15 cellular contexts compared by ENCODE assay signal in the genomic region with DNA sequence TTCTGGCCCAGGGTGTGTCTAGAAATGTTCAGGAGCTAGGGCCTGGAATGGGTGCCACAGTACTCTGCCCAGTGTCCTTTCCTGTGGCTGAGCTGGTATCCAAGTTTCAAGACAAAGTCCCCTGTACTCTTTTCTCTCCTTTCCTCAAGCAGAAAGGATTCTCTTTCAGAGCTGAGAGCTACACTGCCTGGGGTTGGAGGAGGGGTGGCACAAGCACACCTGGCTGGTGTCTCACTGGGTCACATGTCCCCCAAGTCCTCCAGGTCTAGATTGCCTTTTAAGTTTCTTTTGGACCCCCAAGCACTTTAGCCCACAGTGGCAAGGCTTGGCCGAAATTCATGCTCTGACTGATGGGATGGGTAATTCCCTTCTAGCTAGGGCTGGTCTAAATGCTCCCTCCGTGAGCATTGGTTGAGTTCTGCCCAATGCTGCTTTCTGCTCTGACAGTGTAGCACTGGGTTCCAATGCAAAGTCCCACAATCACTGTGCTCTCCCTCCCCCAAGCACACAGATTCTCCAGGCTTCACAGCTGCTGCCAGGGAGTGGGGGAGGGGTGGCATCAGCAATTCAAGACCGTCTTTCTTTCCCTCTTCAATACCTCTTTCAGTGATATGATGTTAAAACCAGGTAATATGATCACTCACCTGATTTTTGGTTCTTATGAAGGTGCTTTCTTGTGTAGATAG. TPM values are rescaled to one million over a fixed set of nuclear protein-coding genes. Genes with fewer than 3 reads are reported as not detected.
DNase-seq lines count a peak whose midpoint lies in the region; ATAC-seq and TF ChIP-seq lines count a peak whose summit lies in the region.
"Had no signal": no experiment of that assay in that cellular context is flagged by ENCODE, and none has a peak within 500 bp of the region (broad histone marks: within the 10 kb centered on the region; RNA-seq: fewer than 3 reads in every experiment).

No MANE protein-coding gene starts in this region.

- no peaks in the 10 kb centered on the region for H3K9me2 ChIP-seq in GM23338 (ENCODE audit: insufficient read depth)

- no peak overlapping the region for H2AFZ ChIP-seq in GM23338

- POLR2A ChIA-PET in CD4-positive, alpha-beta memory T cell (lab: Charles Lee; ENCODE audit: partially characterized antibody), result no interaction called here

- peaks cover 23% of the 10 kb centered on the region for H3K4me1 Mint-ChIP-seq in GM23338
- no peaks in the 10 kb centered on the region for H3K4me1 Mint-ChIP-seq in CD4-positive, alpha-beta memory T cell
- H3K4me1 Mint-ChIP-seq: B cell; CD4-positive, CD25-positive, alpha-beta regulatory T cell had no signal

- no peak for TF ChIP-seq CTCF in GM23338 (conservative IDR thresholded peaks at IDR 0.05; ENCODE audit: low read depth in 2 of 2)

- ATAC-seq in GM23338, result peak; percentile 91
- no peak for ATAC-seq in GM18519 (IDR thresholded peaks at IDR 0.05; ENCODE audit: low FRiP score, unreplicated experiment)
- ATAC-seq in GM19324 (IDR thresholded peaks at IDR 0.05; ENCODE audit: low FRiP score, unreplicated experiment), result no peak
- ATAC-seq: Panc1 had no signal

- H3K27me3 Mint-ChIP-seq in GM23338 (ENCODE audit: insufficient read depth, low read depth, poor library complexity), result no peaks in the 10 kb centered on the region
- H3K27me3 Mint-ChIP-seq in CD4-positive, alpha-beta memory T cell, result no peaks in the 10 kb centered on the region
- H3K27me3 Mint-ChIP-seq: B cell; CD4-positive, CD25-positive, alpha-beta regulatory T cell had no signal

- H3K27ac Mint-ChIP-seq in GM23338, result peak overlapping the region; percentile 84; the same call in 1 of the 2 replicates
- no peak overlapping the region for H3K27ac Mint-ChIP-seq in CD4-positive, alpha-beta memory T cell
- H3K27ac Mint-ChIP-seq: B cell; CD4-positive, CD25-positive, alpha-beta regulatory T cell had no signal

- H3K4me1 ChIP-seq in GM23338 (ENCODE audit: insufficient read depth), result peaks cover 20% of the 10 kb centered on the region
- no peaks in the 10 kb centered on the region for H3K4me1 ChIP-seq in CD4-positive, alpha-beta memory T cell (ENCODE audit: insufficient read depth, low read length)

- no peak overlapping the region for H3K27ac ChIP-seq in GM23338 (ENCODE audit: low read depth)
- H3K27ac ChIP-seq in CD4-positive, alpha-beta memory T cell (ENCODE audit: low read depth, low read length), result no peak overlapping the region

- intact Hi-C loops in CD4-positive, alpha-beta memory T cell (cut with micrococcal nuclease), result no loop called here

- H3K4me2 ChIP-seq in GM23338, result peak overlapping the region; percentile 67

- no peaks in the 10 kb centered on the region for H3K9me3 Mint-ChIP-seq in GM23338
- H3K9me3 Mint-ChIP-seq in CD4-positive, alpha-beta memory T cell, result peaks cover 0 to 2% (median 0%) of the 10 kb centered on the region in 8 donors

- DNase-seq in GM23338 (ENCODE audit: low spot score) (peak; percentile 68), NCI-H2227 treated with DMSO at 0.1 percent for 48 hours (lab: John Stamatoyannopoulos, UW) (peak; percentile 20), iPS DF 19.7 (ENCODE audit: low read depth, low spot score) (peak; percentile 28), midbrain (lab: John Stamatoyannopoulos, UW) (peak; percentile 18)
- no peak for DNase-seq in CD4-positive, alpha-beta memory T cell
- DNase-seq: Calu3; CD4-positive, CD25-positive, alpha-beta regulatory T cell; DMS53; HCEC 1CT; NCI-H2029; NCI-H748 treated with DMSO at 0.1 percent for 48 hours had no signal

- H3F3A ChIP-seq in GM23338 (replicated peaks; ENCODE audit: low read depth), result no peaks in the 10 kb centered on the region

- H3K27me3 ChIP-seq in GM23338 (ENCODE audit: insufficient read depth), result no peaks in the 10 kb centered on the region
- H3K27me3 ChIP-seq in CD4-positive, alpha-beta memory T cell (ENCODE audit: insufficient read depth, low read length), result no peaks in the 10 kb centered on the region

- no peaks in the 10 kb centered on the region; the same call in 2 of the 3 replicates for H3K36me3 Mint-ChIP-seq in GM23338 (ENCODE audit: low read depth)
- H3K36me3 Mint-ChIP-seq in CD4-positive, alpha-beta memory T cell, result no peaks in the 10 kb centered on the region

- H3K4me3 Mint-ChIP-seq in GM23338, result peak overlapping the region; percentile 51; the same call in 1 of the 3 replicates
- no peak overlapping the region for H3K4me3 Mint-ChIP-seq in CD4-positive, alpha-beta memory T cell
- H3K4me3 Mint-ChIP-seq: B cell; CD4-positive, CD25-positive, alpha-beta regulatory T cell had no signal

- H3K9me3 ChIP-seq in CD4-positive, alpha-beta memory T cell (ENCODE audit: control insufficient read depth in 1 of 2, low read length in 2 of 2), result no peaks in the 10 kb centered on the region

- no peaks in the 10 kb centered on the region for H3K79me2 ChIP-seq in GM23338 (replicated peaks; ENCODE audit: insufficient read depth)

- H3K4me3 ChIP-seq in GM23338, result 0 out of 2 replicates have a peak overlapping the region, but pooled peaks have one; percentile 28
- no peak overlapping the region for H3K4me3 ChIP-seq in CD4-positive, alpha-beta memory T cell (ENCODE audit: low read length in 2 of 2)

- no peaks in the 10 kb centered on the region for H4K20me1 ChIP-seq in GM23338 (replicated peaks; ENCODE audit: insufficient read depth)

- CTCF ChIA-PET in CD4-positive, alpha-beta memory T cell (lab: Charles Lee; ENCODE audit: partially characterized antibody), result no interaction called here

- H3K36me3 ChIP-seq in GM23338 (ENCODE audit: insufficient read depth), result no peaks in the 10 kb centered on the region
- H3K36me3 ChIP-seq in CD4-positive, alpha-beta memory T cell (ENCODE audit: insufficient read depth, low read length), result no peaks in the 10 kb centered on the region

TF ChIP-seq in GM23338, 12 proteins besides CTCF, POLR2A, EP300 and RAD21 (continues in another document):
- TF ChIP-seq, protein P1, sequence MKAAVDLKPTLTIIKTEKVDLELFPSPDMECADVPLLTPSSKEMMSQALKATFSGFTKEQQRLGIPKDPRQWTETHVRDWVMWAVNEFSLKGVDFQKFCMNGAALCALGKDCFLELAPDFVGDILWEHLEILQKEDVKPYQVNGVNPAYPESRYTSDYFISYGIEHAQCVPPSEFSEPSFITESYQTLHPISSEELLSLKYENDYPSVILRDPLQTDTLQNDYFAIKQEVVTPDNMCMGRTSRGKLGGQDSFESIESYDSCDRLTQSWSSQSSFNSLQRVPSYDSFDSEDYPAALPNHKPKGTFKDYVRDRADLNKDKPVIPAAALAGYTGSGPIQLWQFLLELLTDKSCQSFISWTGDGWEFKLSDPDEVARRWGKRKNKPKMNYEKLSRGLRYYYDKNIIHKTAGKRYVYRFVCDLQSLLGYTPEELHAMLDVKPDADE (IDR thresholded peaks at IDR 0.05), result no peak
- TF ChIP-seq NANOG (IDR thresholded peaks at IDR 0.05; ENCODE audit: borderline replicate concordance) (no peak), EZH2phosphoT487 (IDR thresholded peaks at IDR 0.05; ENCODE audit: unreplicated experiment) (no peak), ZNF114 (CRISPR knock-in tag; IDR thresholded peaks at IDR 0.05) (no peak), POLR2AphosphoS5 (IDR thresholded peaks at IDR 0.05; ENCODE audit: low read depth) (no peak), ZNF331 (CRISPR knock-in tag; IDR thresholded peaks at IDR 0.05; ENCODE audit: low read depth) (no peak), JUNB (IDR thresholded peaks at IDR 0.05; ENCODE audit: unreplicated experiment) (no peak), STAT1 (IDR thresholded peaks at IDR 0.05; ENCODE audit: unreplicated experiment) (no peak), EZH2 (IDR thresholded peaks at IDR 0.05; ENCODE audit: low read depth, unreplicated experiment) (no peak), CREB1 (CRISPR knock-in tag; IDR thresholded peaks at IDR 0.05; ENCODE audit: low read depth) (no peak)
- TF ChIP-seq, protein P2, sequence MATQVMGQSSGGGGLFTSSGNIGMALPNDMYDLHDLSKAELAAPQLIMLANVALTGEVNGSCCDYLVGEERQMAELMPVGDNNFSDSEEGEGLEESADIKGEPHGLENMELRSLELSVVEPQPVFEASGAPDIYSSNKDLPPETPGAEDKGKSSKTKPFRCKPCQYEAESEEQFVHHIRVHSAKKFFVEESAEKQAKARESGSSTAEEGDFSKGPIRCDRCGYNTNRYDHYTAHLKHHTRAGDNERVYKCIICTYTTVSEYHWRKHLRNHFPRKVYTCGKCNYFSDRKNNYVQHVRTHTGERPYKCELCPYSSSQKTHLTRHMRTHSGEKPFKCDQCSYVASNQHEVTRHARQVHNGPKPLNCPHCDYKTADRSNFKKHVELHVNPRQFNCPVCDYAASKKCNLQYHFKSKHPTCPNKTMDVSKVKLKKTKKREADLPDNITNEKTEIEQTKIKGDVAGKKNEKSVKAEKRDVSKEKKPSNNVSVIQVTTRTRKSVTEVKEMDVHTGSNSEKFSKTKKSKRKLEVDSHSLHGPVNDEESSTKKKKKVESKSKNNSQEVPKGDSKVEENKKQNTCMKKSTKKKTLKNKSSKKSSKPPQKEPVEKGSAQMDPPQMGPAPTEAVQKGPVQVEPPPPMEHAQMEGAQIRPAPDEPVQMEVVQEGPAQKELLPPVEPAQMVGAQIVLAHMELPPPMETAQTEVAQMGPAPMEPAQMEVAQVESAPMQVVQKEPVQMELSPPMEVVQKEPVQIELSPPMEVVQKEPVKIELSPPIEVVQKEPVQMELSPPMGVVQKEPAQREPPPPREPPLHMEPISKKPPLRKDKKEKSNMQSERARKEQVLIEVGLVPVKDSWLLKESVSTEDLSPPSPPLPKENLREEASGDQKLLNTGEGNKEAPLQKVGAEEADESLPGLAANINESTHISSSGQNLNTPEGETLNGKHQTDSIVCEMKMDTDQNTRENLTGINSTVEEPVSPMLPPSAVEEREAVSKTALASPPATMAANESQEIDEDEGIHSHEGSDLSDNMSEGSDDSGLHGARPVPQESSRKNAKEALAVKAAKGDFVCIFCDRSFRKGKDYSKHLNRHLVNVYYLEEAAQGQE (IDR thresholded peaks at IDR 0.05; ENCODE audit: unreplicated experiment), result no peak

RNA-seq across cellular contexts. Expression of a gene that starts 47.8 kb away (rescaled TPM):
- 427 and 472 TPM in 2 replicates for total RNA-seq in GM23338 (2014; rRNA removed; shearing (Covaris generic))
- polyA plus RNA-seq in GM23338 (2016; fragmentation: Nextera tagmentation; extraction: Ambion mirVana), result 682 and 714 TPM in 2 replicates
- 10 to 100 TPM; 50.6 to 52.7 TPM for total RNA-seq in CD4-positive, alpha-beta memory T cell
- polyA plus RNA-seq in CD4-positive, alpha-beta memory T cell, result 10 to 100 TPM; 85.3 to 94.0 TPM

Comparison
In these comparisons a context has a peak if more than half of its experiments do, and no peak if none do; other contexts are left out.
1. DNase-seq: peak in GM23338 (single experiment), NCI-H2227 treated with DMSO at 0.1 percent for 48 hours (single experiment), iPS DF 19.7 (single experiment) and midbrain (single experiment); none in CD4-positive, alpha-beta memory T cell (0 of 5).